8 cellular contexts compared by ENCODE assay signal in genomic region chr1:37930246-37931142, GRCh38. TPM values are rescaled to one million over a fixed set of nuclear protein-coding genes. Genes with fewer than 3 reads are reported as not detected.
DNase-seq lines count a peak whose midpoint lies in the region; ATAC-seq and TF ChIP-seq lines count a peak whose summit lies in the region.

No MANE protein-coding gene starts in this region.

- H3K4me1 ChIP-seq in KMS-11 (ENCODE audit: low read depth, poor library complexity, severe bottlenecking), result peaks cover 34% of the 10 kb centered on the region

- H3K27me3 ChIP-seq in KMS-11 (ENCODE audit: insufficient read depth, low read depth), result no peaks in the 10 kb centered on the region

- peak; percentile 30 for DNase-seq in activated T-cell treated with anti-CD3 and anti-CD28 coated beads for 4 hours
- peak; percentile 36 for DNase-seq in left ventricle myocardium superior
- peak; percentile 28 for DNase-seq in stimulated activated CD4-positive, alpha-beta T cell treated with anti-CD3 and anti-CD28 coated beads, Interleukin-2, amount 100 ng/mL, for 4 hours (ENCODE audit: low read depth)
- DNase-seq in ACHN, result no peak

- no peaks in the 10 kb centered on the region for H4K20me1 ChIP-seq in KMS-11 (ENCODE audit: insufficient read depth)

- in situ Hi-C loops in ACHN (cut with HindIII; ENCODE audit: low pct_ligation_motif_present, low pct_unique_long_range_greater_than_20kb, low sequenced_read_pairs), result no loop called here

- H2AFZ ChIP-seq in KMS-11 (ENCODE audit: low read depth), result peak overlapping the region; percentile 86; the same call in 1 of the 2 replicates

- peaks cover 19% of the 10 kb centered on the region; the same call in 1 of the 2 replicates for H3K79me2 ChIP-seq in KMS-11 (ENCODE audit: insufficient read depth, low read depth)

- intact Hi-C loops in left ventricle myocardium superior (cut with micrococcal nuclease), result no loop called here

- ATAC-seq in left ventricle myocardium superior (peak; percentile 82), HG02938 (IDR thresholded peaks at IDR 0.05; ENCODE audit: unreplicated experiment) (no peak), HG03442 (IDR thresholded peaks at IDR 0.05; ENCODE audit: unreplicated experiment) (no peak)

- H3K27ac ChIP-seq in 22Rv1 (peak overlapping the region; percentile 71), KMS-11 (no peak overlapping the region)

- no peaks in the 10 kb centered on the region for H3K36me3 ChIP-seq in KMS-11 (ENCODE audit: insufficient read depth)

- H3K4me2 ChIP-seq in KMS-11, result peak overlapping the region; percentile 98

- no peak overlapping the region for H3K9ac ChIP-seq in KMS-11

- peak overlapping the region; percentile 85 for H3K4me3 ChIP-seq in KMS-11 (IDR thresholded peaks at IDR 0.05; ENCODE audit: insufficient read depth, low read depth, low read length)

- TF ChIP-seq CTCF in 22Rv1 (IDR thresholded peaks at IDR 0.05) (no peak), KMS-11 (conservative IDR thresholded peaks at IDR 0.05; ENCODE audit: low read depth, low read length) (no peak)

RNA-seq across cellular contexts. Expression of gene INPP5B, which starts 16.4 kb away (rescaled TPM):
- 12.0 TPM for total RNA-seq in left ventricle myocardium superior

RNA-seq across cellular contexts. Expression of gene SF3A3, which starts 59.3 kb away (rescaled TPM):
- total RNA-seq in left ventricle myocardium superior, result 28.2 TPM
